In genomic region chr6:41784581-41785171, GRCh38 we compare ENCODE assay signal across 1 cellular context.
A peak's percentile ranks its signal among the peaks of the same experiment; 100 is the strongest.
TF ChIP-seq lines count a peak whose summit lies in the region.

No MANE protein-coding gene starts in this region.

TF ChIP-seq in HEK293T, 16 proteins besides CTCF, POLR2A, EP300 and RAD21 (continued from another document):
- peak; percentile 74 for TF ChIP-seq PKNOX1 (IDR thresholded peaks at IDR 0.05)
- TF ChIP-seq ARNT (IDR thresholded peaks at IDR 0.05): no peak
TF ChIP-seq in HEK293T: peak in this region for 1.
